1 cellular context compared by ENCODE assay signal in the genomic region with DNA sequence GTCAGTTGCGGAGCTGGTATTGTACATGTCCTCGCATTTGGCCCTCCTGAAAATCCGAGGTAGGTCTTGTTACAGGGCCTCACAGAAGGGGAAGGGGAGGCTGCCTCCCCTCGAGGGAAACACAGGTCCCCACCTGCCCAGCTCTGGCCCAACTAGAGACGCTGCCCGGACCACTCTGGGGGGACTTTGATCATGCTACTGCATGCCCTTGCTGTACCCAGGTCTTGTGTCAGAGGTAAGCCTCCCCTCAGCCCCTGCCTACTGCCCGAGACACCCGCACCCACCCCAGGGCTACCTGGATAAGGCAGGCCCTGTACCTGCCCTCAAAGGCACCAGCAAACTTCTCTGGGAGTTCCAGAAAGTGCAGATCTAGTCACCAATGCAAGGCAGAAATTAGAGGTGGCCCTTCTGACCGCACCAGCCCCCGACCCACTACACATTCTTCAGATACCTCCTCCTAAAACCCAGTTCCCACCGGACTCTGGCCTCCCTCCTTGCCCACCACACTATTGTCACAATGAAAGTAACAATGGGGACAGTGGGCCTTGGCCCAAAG.
TF ChIP-seq lines count a peak whose summit lies in the region.

No MANE protein-coding gene starts in this region.

TF ChIP-seq in K562, 482 proteins besides CTCF, POLR2A, EP300 and RAD21:
- peak; percentile 50; the same call in 1 of the 2 replicates for TF ChIP-seq ATF6 (CRISPR knock-in tag; IDR thresholded peaks at IDR 0.05)
- TF ChIP-seq CCNT2 (IDR thresholded peaks at IDR 0.05; ENCODE audit: borderline replicate concordance, extremely low read depth, insufficient read length, low read depth, low read length): no peak
- TF ChIP-seq MCM2 (IDR thresholded peaks at IDR 0.05; ENCODE audit: low read depth): no peak
- no peak for TF ChIP-seq TAF9B (IDR thresholded peaks at IDR 0.05; ENCODE audit: partially characterized antibody)
- no peak for TF ChIP-seq TSC22D4 (tag; IDR thresholded peaks at IDR 0.05)
